8 cellular contexts compared by ENCODE assay signal in the genomic region with DNA sequence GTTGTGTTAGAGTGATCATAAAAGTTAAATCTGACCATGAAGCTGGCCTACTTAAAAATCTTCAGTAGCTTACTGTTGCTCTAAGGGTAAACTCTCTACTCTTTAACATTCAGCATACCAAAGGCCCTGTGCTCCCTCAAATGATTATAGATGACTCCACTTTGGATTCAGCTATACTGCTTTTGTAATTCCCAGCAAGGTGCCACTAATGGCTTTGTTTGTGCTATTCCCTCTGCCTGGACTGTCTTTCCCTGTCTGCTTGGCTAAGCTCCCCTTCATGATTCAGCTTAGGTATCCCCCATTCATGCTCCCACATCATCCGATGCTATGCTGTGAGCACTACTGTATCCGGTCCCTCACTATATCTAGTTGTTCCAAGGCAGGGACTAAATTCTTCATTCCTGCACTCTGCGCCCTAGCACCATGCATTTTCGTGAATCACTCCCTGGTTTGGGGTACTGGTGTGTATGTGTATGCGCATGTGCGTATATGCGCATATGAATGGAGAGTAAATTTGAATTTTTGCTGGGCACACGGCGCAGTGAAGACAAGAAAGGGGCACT. TPM values are rescaled to one million over a fixed set of nuclear protein-coding genes. Genes with fewer than 3 reads are reported as not detected.
DNase-seq lines count a peak whose midpoint lies in the region; ATAC-seq and TF ChIP-seq lines count a peak whose summit lies in the region.

No MANE protein-coding gene starts in this region.

- no peaks in the 10 kb centered on the region for H3K4me1 ChIP-seq in urinary bladder (ENCODE audit: insufficient read depth)

- H3K27ac Mint-ChIP-seq in memory B cell = peak overlapping the region; percentile 96

- H3K27ac ChIP-seq in urinary bladder (ENCODE audit: low read depth) = peak overlapping the region; percentile 65

- no peak for TF ChIP-seq CTCF in cardiac fibroblast (IDR thresholded peaks at IDR 0.05; ENCODE audit: low read depth, low read length)

- 1% methylated on average over 9 of the region's 9 CpGs for WGBS in urinary bladder

- peak overlapping the region; percentile 97 for H3K4me3 Mint-ChIP-seq in memory B cell

- ATAC-seq in memory B cell (ENCODE audit: low read depth) (peak; percentile 56), GM18520 (IDR thresholded peaks at IDR 0.05; ENCODE audit: unreplicated experiment) (no peak)

- intact Hi-C loops in posterior vena cava (cut with DNase I) = no loop called here

- H3K4me3 ChIP-seq in cardiac fibroblast (replicated peaks in 1 of 2; ENCODE audit: low read depth in 2 of 2, low read length in 2 of 2) (peak overlapping the region; percentile 69 to 73), urinary bladder (ENCODE audit: low read depth, low read length) (peak overlapping the region; percentile 60)

- no peaks in the 10 kb centered on the region for H3K36me3 ChIP-seq in urinary bladder (ENCODE audit: insufficient read depth)

- no peaks in the 10 kb centered on the region for H3K9me3 Mint-ChIP-seq in memory B cell

- no peaks in the 10 kb centered on the region for H3K27me3 Mint-ChIP-seq in memory B cell

- H3K36me3 Mint-ChIP-seq in memory B cell = peaks cover 4% of the 10 kb centered on the region

- DNase-seq in NCI-H146 (lab: John Stamatoyannopoulos, UW) = peak; percentile 65
- DNase-seq in NCI-H146 treated with DMSO at 0.1 percent for 48 hours (lab: John Stamatoyannopoulos, UW; ENCODE audit: unreplicated experiment) = no peak
- peak; percentile 0 for DNase-seq in HS-27A (ENCODE audit: low read depth)
- DNase-seq in cardiac fibroblast (ENCODE audit: low read depth in 2 of 2) = no peak
- DNase-seq in memory B cell (ENCODE audit: low spot score in 2 of 2) = no peak
- DNase-seq in posterior vena cava (ENCODE audit: low spot score) = no peak

- peaks cover 32% of the 10 kb centered on the region for H3K4me1 Mint-ChIP-seq in memory B cell

RNA-seq across cellular contexts. Expression of a gene that starts 0.5 kb away (rescaled TPM):
- total RNA-seq in urinary bladder = 16.8 TPM
- polyA plus RNA-seq in urinary bladder = 28.1 TPM
- 10 to 100 TPM; 21.8 to 25.0 TPM for total RNA-seq in posterior vena cava

Comparison
In these comparisons a context has a peak if more than half of its experiments do, and no peak if none do; other contexts are left out.
1. DNase-seq: peak in NCI-H146 (single experiment) and HS-27A (single experiment); none in NCI-H146 treated with DMSO at 0.1 percent for 48 hours (single experiment), cardiac fibroblast (0 of 2), memory B cell (0 of 2) and posterior vena cava (single experiment).